ENCODE assay signal across 18 cellular contexts in genomic region chr13:79359064-79359463, GRCh38. TPM values are rescaled to one million over a fixed set of nuclear protein-coding genes. Genes with fewer than 3 reads are reported as not detected.
A peak's percentile ranks its signal among the peaks of the same experiment; 100 is the strongest.
DNase-seq lines count a peak whose midpoint lies in the region; ATAC-seq and TF ChIP-seq lines count a peak whose summit lies in the region.
"Had no signal": no experiment of that assay in that cellular context is flagged by ENCODE, and none has a peak within 500 bp of the region (broad histone marks: within the 10 kb centered on the region; RNA-seq: fewer than 3 reads in every experiment).

No MANE protein-coding gene starts in this region.

- H3K4me3 Mint-ChIP-seq in natural killer cell (no peak overlapping the region), H9 (no peak overlapping the region)
- no peak overlapping the region for H3K4me3 Mint-ChIP-seq in natural killer cell treated with Interleukin-12 subunit alpha and Interleukin-12 subunit beta and Interleukin-15 and Interleukin-18, amount 100 ng/mL, for 72 hours
- H3K4me3 Mint-ChIP-seq in activated naive CD8-positive, alpha-beta T cell treated with anti-CD3 and anti-CD28 coated beads, Interleukin-2, amount 50 U/mL, for 24 hours, result no peak overlapping the region
- no peak overlapping the region for H3K4me3 Mint-ChIP-seq in stimulated activated naive B cell treated with anti-CD40 and anti-IgM and Interleukin-4, amounts not matched to agents 10 μg/mL and 1 μg/mL and 100 μg/mL, for 72 hours
- H3K4me3 Mint-ChIP-seq: CD4-positive, CD25-positive, alpha-beta regulatory T cell had no signal

- no peak overlapping the region for H4K8ac ChIP-seq in H9 (replicated peaks; ENCODE audit: insufficient read length, low read depth, low read length)

- no peak overlapping the region for H2BK120ac ChIP-seq in H9 (ENCODE audit: low read depth, low read length, poor library complexity, severe bottlenecking)

- intact Hi-C loops in natural killer cell (cut with micrococcal nuclease), result no loop called here

- no peaks in the 10 kb centered on the region for H3K23me2 ChIP-seq in H9 (ENCODE audit: insufficient read length, low read depth, low read length, poor library complexity, severe bottlenecking)

- H4K91ac ChIP-seq in H9 (ENCODE audit: insufficient read length, low read depth, low read length), result no peak overlapping the region

- H3K36me3 Mint-ChIP-seq in natural killer cell (peaks cover 13% of the 10 kb centered on the region), H9 (ENCODE audit: insufficient read depth in 1 of 3, low read depth in 3 of 3) (peaks cover 19 to 68% (median 66%) of the 10 kb centered on the region in 3 experiments; a peak in 6 of 7 replicates)
- H3K36me3 Mint-ChIP-seq in natural killer cell treated with Interleukin-12 subunit alpha and Interleukin-12 subunit beta and Interleukin-15 and Interleukin-18, amount 100 ng/mL, for 72 hours, result peaks cover 24% of the 10 kb centered on the region
- H3K36me3 Mint-ChIP-seq in activated naive CD8-positive, alpha-beta T cell treated with anti-CD3 and anti-CD28 coated beads, Interleukin-2, amount 50 U/mL, for 24 hours (ENCODE audit: low read depth), result peaks cover 65% of the 10 kb centered on the region
- H3K36me3 Mint-ChIP-seq in stimulated activated naive B cell treated with anti-CD40 and anti-IgM and Interleukin-4, amounts not matched to agents 10 μg/mL and 1 μg/mL and 100 μg/mL, for 72 hours, result peaks cover 30 to 39% of the 10 kb centered on the region in 2 donors

- no peak overlapping the region for H2BK5ac ChIP-seq in H9 (ENCODE audit: insufficient read length, low read length)

- no peak overlapping the region for H2BK12ac ChIP-seq in H9 (ENCODE audit: insufficient read length, low read depth, low read length)

- no peaks in the 10 kb centered on the region for H3K9me3 Mint-ChIP-seq in natural killer cell
- no peaks in the 10 kb centered on the region for H3K9me3 Mint-ChIP-seq in natural killer cell treated with Interleukin-12 subunit alpha and Interleukin-12 subunit beta and Interleukin-15 and Interleukin-18, amount 100 ng/mL, for 72 hours
- no peaks in the 10 kb centered on the region for H3K9me3 Mint-ChIP-seq in H9
- H3K9me3 Mint-ChIP-seq in activated naive CD8-positive, alpha-beta T cell treated with anti-CD3 and anti-CD28 coated beads, Interleukin-2, amount 50 U/mL, for 24 hours, result no peaks in the 10 kb centered on the region
- H3K9me3 Mint-ChIP-seq in stimulated activated naive B cell treated with anti-CD40 and anti-IgM and Interleukin-4, amounts not matched to agents 10 μg/mL and 1 μg/mL and 100 μg/mL, for 72 hours, result no peaks in the 10 kb centered on the region
- H3K9me3 Mint-ChIP-seq: CD4-positive, CD25-positive, alpha-beta regulatory T cell had no signal

- no peaks in the 10 kb centered on the region for H3K27me3 ChIP-seq in H9 (ENCODE audit: insufficient read depth, low read length)

- no peaks in the 10 kb centered on the region for H3K9me3 ChIP-seq in H9 (ENCODE audit: control insufficient read depth, low read depth, low read length)

- H3K56ac ChIP-seq in H9 (ENCODE audit: insufficient read length, low read depth, low read length), result no peak overlapping the region

- H3T11ph ChIP-seq in H9 (ENCODE audit: low read length), result no peak overlapping the region

- H3K14ac ChIP-seq in H9 (ENCODE audit: insufficient read depth, low read length), result no peak overlapping the region

- H4K5ac ChIP-seq in H9 (ENCODE audit: insufficient read length, low read depth, low read length), result no peak overlapping the region

- no peak overlapping the region for H3K23ac ChIP-seq in H9 (ENCODE audit: insufficient read length, low read depth, low read length)

- H3K4me1 Mint-ChIP-seq in natural killer cell, result peaks cover 0 to 13% of the 10 kb centered on the region in 2 donors
- H3K4me1 Mint-ChIP-seq in natural killer cell treated with Interleukin-12 subunit alpha and Interleukin-12 subunit beta and Interleukin-15 and Interleukin-18, amount 100 ng/mL, for 72 hours (ENCODE audit: low read depth in 2 of 2), result peaks cover 6 to 10% of the 10 kb centered on the region in 2 donors
- H3K4me1 Mint-ChIP-seq in H9, result no peaks in the 10 kb centered on the region
- H3K4me1 Mint-ChIP-seq in activated naive CD8-positive, alpha-beta T cell treated with anti-CD3 and anti-CD28 coated beads, Interleukin-2, amount 50 U/mL, for 24 hours, result peaks cover 35% of the 10 kb centered on the region
- H3K4me1 Mint-ChIP-seq in stimulated activated naive B cell treated with anti-CD40 and anti-IgM and Interleukin-4, amounts not matched to agents 10 μg/mL and 1 μg/mL and 100 μg/mL, for 72 hours, result peaks cover 17 to 36% of the 10 kb centered on the region in 2 donors

- H3K27ac Mint-ChIP-seq in natural killer cell (peak overlapping the region; percentile 4 to 10), H9 (peak overlapping the region in 2 of 3 experiments; percentile 40 to 48; a peak in 4 of 7 replicates)
- peak overlapping the region in 1 of 2 donors; percentile 14 for H3K27ac Mint-ChIP-seq in natural killer cell treated with Interleukin-12 subunit alpha and Interleukin-12 subunit beta and Interleukin-15 and Interleukin-18, amount 100 ng/mL, for 72 hours
- peak overlapping the region; percentile 14 for H3K27ac Mint-ChIP-seq in activated naive CD8-positive, alpha-beta T cell treated with anti-CD3 and anti-CD28 coated beads, Interleukin-2, amount 50 U/mL, for 24 hours
- peak overlapping the region; percentile 7 for H3K27ac Mint-ChIP-seq in stimulated activated naive B cell treated with anti-CD40 and anti-IgM and Interleukin-4, amounts not matched to agents 10 μg/mL and 1 μg/mL and 100 μg/mL, for 72 hours

- H2AK5ac ChIP-seq in H9 (ENCODE audit: insufficient read length, low read length), result no peak overlapping the region

- H3K79me2 ChIP-seq in H9 (ENCODE audit: insufficient read depth, low read length), result no peaks in the 10 kb centered on the region

- no peaks in the 10 kb centered on the region for H3K27me3 Mint-ChIP-seq in natural killer cell (ENCODE audit: low read depth in 2 of 2)
- H3K27me3 Mint-ChIP-seq in natural killer cell treated with Interleukin-12 subunit alpha and Interleukin-12 subunit beta and Interleukin-15 and Interleukin-18, amount 100 ng/mL, for 72 hours, result no peaks in the 10 kb centered on the region
- H3K27me3 Mint-ChIP-seq in H9 (ENCODE audit: low read depth), result no peaks in the 10 kb centered on the region
- no peaks in the 10 kb centered on the region for H3K27me3 Mint-ChIP-seq in activated naive CD8-positive, alpha-beta T cell treated with anti-CD3 and anti-CD28 coated beads, Interleukin-2, amount 50 U/mL, for 24 hours
- no peaks in the 10 kb centered on the region for H3K27me3 Mint-ChIP-seq in stimulated activated naive B cell treated with anti-CD40 and anti-IgM and Interleukin-4, amounts not matched to agents 10 μg/mL and 1 μg/mL and 100 μg/mL, for 72 hours
- H3K27me3 Mint-ChIP-seq: CD4-positive, CD25-positive, alpha-beta regulatory T cell had no signal

- no peak overlapping the region for H3K18ac ChIP-seq in H9 (ENCODE audit: insufficient read length, low read depth, low read length)

- no peak overlapping the region for H2BK20ac ChIP-seq in H9 (ENCODE audit: low read depth, low read length, poor library complexity, severe bottlenecking)

- no peak for TF ChIP-seq CTCF in natural killer cell (IDR thresholded peaks at IDR 0.05)
- TF ChIP-seq CTCF in H9 (conservative IDR thresholded peaks at IDR 0.05), result no peak

- no peak overlapping the region for H2AFZ ChIP-seq in H9 (ENCODE audit: low read length)

- no peak for ATAC-seq in natural killer cell
- no peak for ATAC-seq in natural killer cell treated with Interleukin-12 subunit alpha and Interleukin-12 subunit beta and Interleukin-15 and Interleukin-18, amount 100 ng/mL, for 72 hours
- no peak for ATAC-seq in activated naive CD8-positive, alpha-beta T cell treated with anti-CD3 and anti-CD28 coated beads, Interleukin-2, amount 50 U/mL, for 24 hours
- ATAC-seq in stimulated activated naive B cell treated with anti-CD40 and anti-IgM and Interleukin-4, amounts not matched to agents 10 μg/mL and 1 μg/mL and 100 μg/mL, for 72 hours (replicated peaks), result peak; percentile 56 to 71
- ATAC-seq: HCT116, K562 had no signal

- H3K4me1 ChIP-seq in H9 (ENCODE audit: insufficient read depth, low read length), result no peaks in the 10 kb centered on the region

- H3K9ac ChIP-seq in H9 (ENCODE audit: extremely low read depth, insufficient read length, low read length), result no peak overlapping the region

- no peaks in the 10 kb centered on the region for H4K20me1 ChIP-seq in H9 (ENCODE audit: control insufficient read depth, insufficient read depth, insufficient read length)

- H3K4me2 ChIP-seq in H9 (ENCODE audit: insufficient read depth, insufficient read length, low read length), result no peak overlapping the region

- H3K4ac ChIP-seq in H9 (ENCODE audit: low read depth, low read length), result no peak overlapping the region

- H2BK15ac ChIP-seq in H9 (ENCODE audit: low read depth, low read length), result no peak overlapping the region

- no peak overlapping the region for H3K27ac ChIP-seq in H9 (ENCODE audit: insufficient read length, low read depth, low read length)

- H3K79me1 ChIP-seq in H9 (ENCODE audit: insufficient read depth, low read depth, low read length, poor library complexity, severe bottlenecking), result no peaks in the 10 kb centered on the region

- DNase-seq in natural killer cell (no peak), H9 (no peak), Ammon's horn (ENCODE audit: low spot score) (no peak), NCI-H1436 (lab: John Stamatoyannopoulos, UW) (no peak), mesenteric fat pad (ENCODE audit: low spot score) (no peak)
- DNase-seq in natural killer cell treated with Interleukin-12 subunit alpha and Interleukin-12 subunit beta and Interleukin-15 and Interleukin-18, amount 100 ng/mL, for 72 hours (ENCODE audit: low spot score), result no peak
- no peak for DNase-seq in activated naive CD8-positive, alpha-beta T cell treated with anti-CD3 and anti-CD28 coated beads, Interleukin-2, amount 50 U/mL, for 24 hours
- no peak for DNase-seq in stimulated activated naive B cell treated with anti-CD40 and anti-IgM and Interleukin-4, amounts not matched to agents 10 μg/mL and 1 μg/mL and 100 μg/mL, for 72 hours
- DNase-seq: CD4-positive, CD25-positive, alpha-beta regulatory T cell; DMS79; MV-4-11; NCI-H1417; NCI-H1930; NCI-H2171; NCI-H446; NCI-H82 had no signal

RNA-seq across cellular contexts. Expression of gene RBM26, which starts 47.0 kb away (rescaled TPM):
- total RNA-seq in natural killer cell, result 10 to 100 TPM; 59.3 to 70.3 (median 66.5) TPM
- 10 to 100 TPM; 50.1 to 79.4 TPM for total RNA-seq in natural killer cell treated with Interleukin-12 subunit alpha and Interleukin-12 subunit beta and Interleukin-15 and Interleukin-18, amount 100 ng/mL, for 72 hours
- 66.8 and 70.5 TPM in 2 replicates for total RNA-seq in H9 (2021)
- total RNA-seq in mesenteric fat pad, result 32.2 TPM

Comparison
In these comparisons a context has a peak if more than half of its experiments do, and no peak if none do; other contexts are left out.
1. ATAC-seq: peak in stimulated activated naive B cell treated with anti-CD40 and anti-IgM and Interleukin-4, amounts not matched to agents 10 μg/mL and 1 μg/mL and 100 μg/mL, for 72 hours (2 of 2); none in natural killer cell (0 of 3), natural killer cell treated with Interleukin-12 subunit alpha and Interleukin-12 subunit beta and Interleukin-15 and Interleukin-18, amount 100 ng/mL, for 72 hours (0 of 2) and activated naive CD8-positive, alpha-beta T cell treated with anti-CD3 and anti-CD28 coated beads, Interleukin-2, amount 50 U/mL, for 24 hours (single experiment).